In genomic region chr2:218396688-218397501, GRCh38 we compare ENCODE assay signal across 8 cellular contexts. TPM values are rescaled to one million over a fixed set of nuclear protein-coding genes. Genes with fewer than 3 reads are reported as not detected.
A peak's percentile ranks its signal among the peaks of the same experiment; 100 is the strongest.
DNase-seq lines count a peak whose midpoint lies in the region; ATAC-seq and TF ChIP-seq lines count a peak whose summit lies in the region.

No MANE protein-coding gene starts in this region.

- peak overlapping the region; percentile 94 for H3K27ac ChIP-seq in CD4-positive, CD25-positive, alpha-beta regulatory T cell (ENCODE audit: insufficient read depth, low read length, poor library complexity, severe bottlenecking)
- H3K27ac ChIP-seq in RWPE1, result peak overlapping the region; percentile 99
- H3K27ac ChIP-seq in osteoblast (ENCODE audit: low read depth, low read length), result peak overlapping the region; percentile 81

- peaks cover 18% of the 10 kb centered on the region for H3K79me2 ChIP-seq in osteoblast (ENCODE audit: insufficient read depth, low read length)

- peaks cover 9% of the 10 kb centered on the region for H4K20me1 ChIP-seq in osteoblast (ENCODE audit: insufficient read depth, low read length)

- H3K9me3 Mint-ChIP-seq in CD4-positive, CD25-positive, alpha-beta regulatory T cell, result peaks cover 0 to 3% (median 0%) of the 10 kb centered on the region in 7 donors
- no peaks in the 10 kb centered on the region for H3K9me3 Mint-ChIP-seq in activated naive CD4-positive, alpha-beta T cell treated with anti-CD3 and anti-CD28 coated beads, Interleukin-2, amount 10 ng/mL, durations not matched to agents 7 days and 5 days

- POLR2A ChIA-PET in RWPE1 (lab: Yijun Ruan, JAX; ENCODE audit: low non-redundant PET), result interaction anchor here (0.7 to 1.3 kb wide), 4 partner anchors 17 to 127 kb away, joined by 3 to 6 read pairs (median 4); partner anchors contain the start of genes AAMP and PNKD

- no peaks in the 10 kb centered on the region for H3K27me3 ChIP-seq in CD4-positive, CD25-positive, alpha-beta regulatory T cell (ENCODE audit: control insufficient read depth, insufficient read depth, low read length)
- H3K27me3 ChIP-seq in osteoblast (ENCODE audit: insufficient read depth, low read length), result no peaks in the 10 kb centered on the region

- peak overlapping the region; percentile 74 for H3K4me3 ChIP-seq in CD4-positive, CD25-positive, alpha-beta regulatory T cell (ENCODE audit: low read depth, low read length)
- H3K4me3 ChIP-seq in osteoblast (ENCODE audit: insufficient read depth, low read length), result peak overlapping the region; percentile 80

- H3K27me3 Mint-ChIP-seq in CD4-positive, CD25-positive, alpha-beta regulatory T cell, result peaks cover 7% of the 10 kb centered on the region
- H3K27me3 Mint-ChIP-seq in activated naive CD4-positive, alpha-beta T cell treated with anti-CD3 and anti-CD28 coated beads, Interleukin-2, amount 10 ng/mL, durations not matched to agents 7 days and 5 days, result peaks cover 22% of the 10 kb centered on the region

- H3K27ac Mint-ChIP-seq in CD4-positive, CD25-positive, alpha-beta regulatory T cell, result peak overlapping the region; percentile 98 to 99 (median 99)
- H3K27ac Mint-ChIP-seq in activated naive CD4-positive, alpha-beta T cell treated with anti-CD3 and anti-CD28 coated beads, Interleukin-2, amount 10 ng/mL, durations not matched to agents 7 days and 5 days, result peak overlapping the region; percentile 97

- H3K36me3 ChIP-seq in CD4-positive, CD25-positive, alpha-beta regulatory T cell (ENCODE audit: control insufficient read depth, insufficient read depth, low read length), result peaks cover 2% of the 10 kb centered on the region
- H3K36me3 ChIP-seq in osteoblast (ENCODE audit: insufficient read depth, low read length), result no peaks in the 10 kb centered on the region

- peak; percentile 66 to 92 (median 81) for DNase-seq in CD4-positive, CD25-positive, alpha-beta regulatory T cell
- DNase-seq in KG1 (lab: John Stamatoyannopoulos, UW) (peak; percentile 57), RWPE1 (ENCODE audit: low spot score) (peak; percentile 36), glomerular visceral epithelial cell (ENCODE audit: extremely low spot score) (peak; percentile 81), osteoblast (ENCODE audit: insufficient read length, low spot score, missing footprints) (peak; percentile 92)
- DNase-seq in activated naive CD4-positive, alpha-beta T cell treated with anti-CD3 and anti-CD28 coated beads, Interleukin-2, amount 10 ng/mL, durations not matched to agents 7 days and 5 days, result peak; percentile 91

- no peaks in the 10 kb centered on the region for H3K36me3 Mint-ChIP-seq in CD4-positive, CD25-positive, alpha-beta regulatory T cell
- peaks cover 16% of the 10 kb centered on the region for H3K36me3 Mint-ChIP-seq in activated naive CD4-positive, alpha-beta T cell treated with anti-CD3 and anti-CD28 coated beads, Interleukin-2, amount 10 ng/mL, durations not matched to agents 7 days and 5 days

- H3K4me1 Mint-ChIP-seq in CD4-positive, CD25-positive, alpha-beta regulatory T cell, result peaks cover 0 to 46% (median 21%) of the 10 kb centered on the region in 4 donors
- H3K4me1 Mint-ChIP-seq in activated naive CD4-positive, alpha-beta T cell treated with anti-CD3 and anti-CD28 coated beads, Interleukin-2, amount 10 ng/mL, durations not matched to agents 7 days and 5 days, result peaks cover 44% of the 10 kb centered on the region

- no peaks in the 10 kb centered on the region for H3K9me3 ChIP-seq in CD4-positive, CD25-positive, alpha-beta regulatory T cell (ENCODE audit: control insufficient read depth in 2 of 2, low read length in 2 of 2)
- no peaks in the 10 kb centered on the region for H3K9me3 ChIP-seq in osteoblast (ENCODE audit: low read depth, low read length)

- TF ChIP-seq CTCF in RWPE1 (conservative IDR thresholded peaks at IDR 0.05; ENCODE audit: low read depth) (no peak), osteoblast (IDR thresholded peaks at IDR 0.05; ENCODE audit: extremely low read depth, low read depth, low read length) (no peak)

- peak overlapping the region; percentile 96 to 97 (median 96) for H3K4me3 Mint-ChIP-seq in CD4-positive, CD25-positive, alpha-beta regulatory T cell
- peak overlapping the region; percentile 85 for H3K4me3 Mint-ChIP-seq in activated naive CD4-positive, alpha-beta T cell treated with anti-CD3 and anti-CD28 coated beads, Interleukin-2, amount 10 ng/mL, durations not matched to agents 7 days and 5 days

- H2AFZ ChIP-seq in osteoblast (ENCODE audit: low read length), result peak overlapping the region; percentile 95

- H3K4me2 ChIP-seq in osteoblast (ENCODE audit: insufficient read depth, low read length), result peak overlapping the region; percentile 88

- CTCF ChIA-PET in RWPE1 (lab: Yijun Ruan, JAX), result interaction anchor here (0.5 to 1.0 kb wide), 9 partner anchors 8 to 495 kb away, joined by 3 to 5 read pairs (median 3); no protein-coding TSS in a partner anchor
- CTCF ChIA-PET in activated naive CD4-positive, alpha-beta T cell treated with anti-CD3 and anti-CD28 coated beads, Interleukin-2, amount 10 ng/mL, durations not matched to agents 7 days and 5 days (lab: Charles Lee), result interaction anchor here (0.6 to 1.5 kb wide), 14 partner anchors 8 to 126 kb away, joined by 3 to 5 read pairs (median 3); partner anchors contain the start of genes AAMP, CATIP and PNKD

- peak; percentile 1 to 6 for ATAC-seq in CD4-positive, CD25-positive, alpha-beta regulatory T cell (ENCODE audit: low read depth in 2 of 2)
- ATAC-seq in HG03457 (IDR thresholded peaks at IDR 0.05; ENCODE audit: unreplicated experiment), result no peak
- ATAC-seq in GM21381 (IDR thresholded peaks at IDR 0.05; ENCODE audit: unreplicated experiment), result no peak

- peaks cover 69% of the 10 kb centered on the region for H3K4me1 ChIP-seq in CD4-positive, CD25-positive, alpha-beta regulatory T cell (ENCODE audit: control insufficient read depth, insufficient read depth, low read length, poor library complexity, severe bottlenecking)
- peaks cover 19% of the 10 kb centered on the region for H3K4me1 ChIP-seq in osteoblast (ENCODE audit: insufficient read depth, low read length)

RNA-seq across cellular contexts. Expression of gene CTDSP1, which starts 2.8 kb away (rescaled TPM):
- 146 TPM for total RNA-seq in CD4-positive, CD25-positive, alpha-beta regulatory T cell
- polyA plus RNA-seq in CD4-positive, CD25-positive, alpha-beta regulatory T cell, result 10 to 100 TPM; 18.8 to 29.4 (median 25.0) TPM
- total RNA-seq in osteoblast, result 53.3 and 71.7 TPM in 2 replicates

RNA-seq across cellular contexts. Expression of gene SLC11A1, which starts 14.8 kb away (rescaled TPM):
- total RNA-seq in CD4-positive, CD25-positive, alpha-beta regulatory T cell, result 0.54 TPM
- 1 to 10 TPM in 1 of 4 donors, under 1 TPM in 3; 0.47 to 1.4 (median 0.87) TPM for polyA plus RNA-seq in CD4-positive, CD25-positive, alpha-beta regulatory T cell
- 0.29 and 0.36 TPM in 2 replicates for total RNA-seq in osteoblast

RNA-seq across cellular contexts. Expression of gene VIL1, which starts 22.0 kb away (rescaled TPM):
- total RNA-seq in CD4-positive, CD25-positive, alpha-beta regulatory T cell, result 2.1 TPM
- polyA plus RNA-seq in CD4-positive, CD25-positive, alpha-beta regulatory T cell, result under 1 TPM in 3 of 4 donors, not detected in 1; 0.08 to 0.28 (median 0.09) TPM
- under 0.01 TPM in 1 of 2 replicates, not detected in the other for total RNA-seq in osteoblast

RNA-seq across cellular contexts. Expression of gene CATIP, which starts 40.2 kb away (rescaled TPM):
- not detected for total RNA-seq in CD4-positive, CD25-positive, alpha-beta regulatory T cell
- polyA plus RNA-seq in CD4-positive, CD25-positive, alpha-beta regulatory T cell, result not detected
- not detected in 2 replicates for total RNA-seq in osteoblast

Comparison
In these comparisons a context has a peak if more than half of its experiments do, and no peak if none do; other contexts are left out.
1. ATAC-seq: peak in CD4-positive, CD25-positive, alpha-beta regulatory T cell (2 of 2); none in HG03457 (single experiment) and GM21381 (single experiment).
2. DNase-seq: peak in every context shown above with its lines; median percentile 92 in osteoblast; 91 in activated naive CD4-positive, alpha-beta T cell treated with anti-CD3 and anti-CD28 coated beads, Interleukin-2, amount 10 ng/mL, durations not matched to agents 7 days and 5 days; 81 in CD4-positive, CD25-positive, alpha-beta regulatory T cell; 81 in glomerular visceral epithelial cell; 57 in KG1; 36 in RWPE1.
3. Peak in every context shown above with its lines, with median percentiles within 50 percentile points of each other: H3K27ac ChIP-seq.